Comparison of ENCODE assay signal across 21 cellular contexts in the genomic region with DNA sequence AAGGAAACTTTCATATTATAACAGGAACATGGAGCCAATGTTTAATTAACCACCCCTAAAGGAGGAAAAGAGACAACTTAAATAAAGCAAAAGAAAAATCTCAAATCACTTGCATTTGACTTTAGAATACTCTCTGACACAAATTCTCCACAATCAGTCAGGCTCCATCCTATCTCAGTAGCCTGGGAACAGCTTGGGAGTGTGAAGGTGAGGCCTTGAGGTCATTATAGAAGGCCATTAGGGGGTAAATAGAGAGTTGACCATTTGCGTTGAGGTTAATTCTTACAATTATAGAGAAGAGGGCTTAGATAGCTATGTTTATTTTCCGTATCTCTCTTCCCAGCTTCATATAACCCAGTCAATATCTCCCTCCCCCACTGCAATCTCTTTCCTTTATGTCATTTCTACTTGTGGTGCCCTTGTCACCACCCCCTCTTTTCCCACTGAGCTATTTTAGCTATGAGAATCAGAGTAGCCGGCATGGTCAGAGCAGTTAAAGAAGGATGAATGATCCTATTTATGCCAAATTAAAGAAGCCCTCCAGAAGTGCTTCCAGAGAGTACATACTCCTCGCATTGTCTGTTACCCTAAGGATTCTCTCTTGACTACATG.
DNase-seq lines count a peak whose midpoint lies in the region; ATAC-seq, FAIRE-seq and TF ChIP-seq lines count a peak whose summit lies in the region.
"Had no signal": no experiment of that assay in that cellular context is flagged by ENCODE, and none has a peak within 500 bp of the region (broad histone marks: within the 10 kb centered on the region; RNA-seq: fewer than 3 reads in every experiment).

No MANE protein-coding gene starts in this region.

- no peak overlapping the region for H2AFZ ChIP-seq in keratinocyte (ENCODE audit: control insufficient read depth, low read length)
- H2AFZ ChIP-seq: GM23248 had no signal

- DNase-seq in heart left ventricle, result peak in 1 of 5 donors; percentile 23
- DNase-seq in right atrium auricular region (ENCODE audit: low spot score), result no peak
- peak; percentile 62 for DNase-seq in NCI-H748 (lab: John Stamatoyannopoulos, UW; ENCODE audit: unreplicated experiment)
- no peak for DNase-seq in keratinocyte (ENCODE audit: low read depth, low spot score)
- DNase-seq in progenitor cell of endocrine pancreas (ENCODE audit: low spot score, unreplicated experiment), result no peak
- no peak for DNase-seq in coronary artery (ENCODE audit: low spot score)
- DNase-seq in HEK293T (ENCODE audit: extremely low spot score), result no peak
- no peak for DNase-seq in HAP-1 (ENCODE audit: low spot score in 2 of 2)
- DNase-seq: CD8-positive, alpha-beta T cell; DMS79 treated with DMSO at 0.1 percent for 48 hours; GM23248; HFFc6; MM.1S; NCI-H1092 treated with DMSO at 0.1 percent for 48 hours; NCI-H1930; NCI-H446 treated with DMSO at 0.1 percent for 48 hours; Peyer's patch; SHP77 treated with DMSO at 0.1 percent for 48 hours had no signal

- H3K9me3 Mint-ChIP-seq in progenitor cell of endocrine pancreas (ENCODE audit: low read depth), result peaks cover 4% of the 10 kb centered on the region
- H3K9me3 Mint-ChIP-seq: CD8-positive, alpha-beta T cell; HFFc6 had no signal

- in situ Hi-C loops in HAP-1 (cut with MboI; ENCODE audit: low sequenced_read_pairs), result no loop called here

- ATAC-seq in heart left ventricle, result peak; percentile 42 to 88 (median 76)
- ATAC-seq: CD8-positive, alpha-beta T cell; GM12878; HepG2 had no signal

- H3K9ac ChIP-seq in keratinocyte (ENCODE audit: control insufficient read depth, extremely low read depth, insufficient read depth, low read length), result no peak overlapping the region
- H3K9ac ChIP-seq: GM23248 had no signal

- peak; percentile 20 for FAIRE-seq in keratinocyte (lab: Jason Lieb, UNC)
- FAIRE-seq: G401.6, GM12878, HepG2 had no signal

- H3K4me3 ChIP-seq in heart left ventricle (no peak overlapping the region), right atrium auricular region (no peak overlapping the region), keratinocyte (ENCODE audit: control insufficient read depth in 2 of 3, extremely low read depth in 1 of 3, insufficient read depth in 2 of 3, low read depth in 1 of 3, low read length in 3 of 3) (no peak overlapping the region), coronary artery (no peak overlapping the region), HAP-1 (no peak overlapping the region)
- H3K4me3 ChIP-seq: GM12878, GM23248, Peyer's patch had no signal

- H3K4me1 ChIP-seq in heart left ventricle (peaks cover 0 to 20% (median 10%) of the 10 kb centered on the region in 12 donors), right atrium auricular region (peaks cover 0 to 6% of the 10 kb centered on the region in 2 donors), keratinocyte (ENCODE audit: control insufficient read depth, extremely low read depth, insufficient read depth, low read length) (peaks cover 22% of the 10 kb centered on the region), HAP-1 (peaks cover 39% of the 10 kb centered on the region)
- H3K4me1 ChIP-seq: Peyer's patch had no signal

- TF ChIP-seq CTCF in heart left ventricle (IDR thresholded peaks at IDR 0.05), result no peak
- no peak for TF ChIP-seq CTCF in right atrium auricular region (IDR thresholded peaks at IDR 0.05)
- no peak for TF ChIP-seq CTCF in keratinocyte (optimal IDR thresholded peaks at IDR 0.05 in 1 of 3, IDR thresholded peaks at IDR 0.05 in 1 of 3, conservative IDR thresholded peaks at IDR 0.05 in 1 of 3; ENCODE audit: extremely low read depth in 1 of 3, insufficient read depth in 2 of 3, low read length in 3 of 3)
- TF ChIP-seq CTCF in progenitor cell of endocrine pancreas (IDR thresholded peaks at IDR 0.05; ENCODE audit: unreplicated experiment), result no peak
- TF ChIP-seq CTCF in coronary artery (IDR thresholded peaks at IDR 0.05), result no peak

- H3K27me3 ChIP-seq in heart left ventricle, result no peaks in the 10 kb centered on the region
- no peaks in the 10 kb centered on the region for H3K27me3 ChIP-seq in right atrium auricular region
- H3K27me3 ChIP-seq in keratinocyte (ENCODE audit: control insufficient read depth, extremely low read depth, insufficient read depth, low read length), result no peaks in the 10 kb centered on the region
- no peaks in the 10 kb centered on the region for H3K27me3 ChIP-seq in HAP-1 (ENCODE audit: low read depth)
- H3K27me3 ChIP-seq: Peyer's patch had no signal

- peaks cover 61% of the 10 kb centered on the region for H3K4me1 Mint-ChIP-seq in progenitor cell of endocrine pancreas (ENCODE audit: low read depth)

- WGBS in heart left ventricle, 4 donors, result 41 to 55% (median 49%) methylated on average over 4 of the region's 4 CpGs

- H3K27ac ChIP-seq in heart left ventricle (peak overlapping the region in 5 of 12 donors; percentile 5 to 63 (median 40)), right atrium auricular region (no peak overlapping the region), keratinocyte (ENCODE audit: control insufficient read depth, insufficient read depth, low read length) (no peak overlapping the region), coronary artery (no peak overlapping the region)
- H3K27ac ChIP-seq: GM23248, Peyer's patch had no signal

- POLR2A ChIA-PET in HEK293T (lab: Yijun Ruan, JAX), result no interaction called here

- H3K4me2 ChIP-seq in keratinocyte (ENCODE audit: control insufficient read depth, extremely low read depth, insufficient read depth, low read depth, low read length), result no peak overlapping the region

- H3K9me3 ChIP-seq in heart left ventricle, result no peaks in the 10 kb centered on the region
- no peaks in the 10 kb centered on the region for H3K9me3 ChIP-seq in right atrium auricular region
- no peaks in the 10 kb centered on the region for H3K9me3 ChIP-seq in keratinocyte (ENCODE audit: control insufficient read depth, low read depth, low read length)
- H3K9me3 ChIP-seq in HAP-1, result no peaks in the 10 kb centered on the region
- H3K9me3 ChIP-seq: Peyer's patch had no signal

- no peaks in the 10 kb centered on the region for H3K9me1 ChIP-seq in keratinocyte (ENCODE audit: control insufficient read depth, extremely low read depth, insufficient read depth, low read length)

- dilution Hi-C loops in keratinocyte (cut with MboI; ENCODE audit: extremely low pct_ligation_motif_present, low sequenced_read_pairs), result no loop called here

- no peaks in the 10 kb centered on the region for H3K36me3 ChIP-seq in heart left ventricle
- no peaks in the 10 kb centered on the region for H3K36me3 ChIP-seq in right atrium auricular region
- no peaks in the 10 kb centered on the region for H3K36me3 ChIP-seq in keratinocyte (ENCODE audit: control insufficient read depth in 2 of 2, extremely low read depth in 1 of 2, insufficient read depth in 2 of 2, low read length in 2 of 2)
- H3K36me3 ChIP-seq in HAP-1 (replicated peaks), result no peaks in the 10 kb centered on the region
- H3K36me3 ChIP-seq: Peyer's patch had no signal

- no peaks in the 10 kb centered on the region for H3K27me3 Mint-ChIP-seq in progenitor cell of endocrine pancreas

- H3K79me2 ChIP-seq in keratinocyte (ENCODE audit: control insufficient read depth, insufficient read depth, low read length), result no peaks in the 10 kb centered on the region

- CTCF ChIA-PET in HEK293T (lab: Yijun Ruan, JAX), result no interaction called here

- H3K36me3 Mint-ChIP-seq in progenitor cell of endocrine pancreas (ENCODE audit: insufficient read depth), result peaks cover 1% of the 10 kb centered on the region
- H3K36me3 Mint-ChIP-seq: CD8-positive, alpha-beta T cell had no signal

- H3K4me3 Mint-ChIP-seq in progenitor cell of endocrine pancreas (ENCODE audit: low read depth), result no peak overlapping the region
- H3K4me3 Mint-ChIP-seq: CD8-positive, alpha-beta T cell; HFFc6 had no signal

- no peak for TF ChIP-seq POLR2A in heart left ventricle (IDR thresholded peaks at IDR 0.05)

- H3K27ac Mint-ChIP-seq in progenitor cell of endocrine pancreas, result peak overlapping the region; percentile 76
- H3K27ac Mint-ChIP-seq: CD8-positive, alpha-beta T cell; HFFc6 had no signal

- H4K20me1 ChIP-seq in keratinocyte (ENCODE audit: control insufficient read depth, extremely low read depth, insufficient read depth, low read length), result no peaks in the 10 kb centered on the region

- intact Hi-C loops in heart left ventricle (cut with DNase I), result no loop called here

TF ChIP-seq in HEK293T, 16 proteins besides CTCF, POLR2A, EP300 and RAD21:
- TF ChIP-seq L3MBTL2 (conservative IDR thresholded peaks at IDR 0.05), result no peak
- TF ChIP-seq ELF4 (IDR thresholded peaks at IDR 0.05), result no peak
- TF ChIP-seq TARDBP (IDR thresholded peaks at IDR 0.05), result no peak
- TF ChIP-seq ZNF384 (IDR thresholded peaks at IDR 0.05), result no peak
- no peak for TF ChIP-seq ARNT (IDR thresholded peaks at IDR 0.05)
- no peak for TF ChIP-seq FOXA1 (IDR thresholded peaks at IDR 0.05)
- TF ChIP-seq SUZ12 (IDR thresholded peaks at IDR 0.05), result no peak
- TF ChIP-seq LEF1 (IDR thresholded peaks at IDR 0.05; ENCODE audit: borderline replicate concordance), result no peak
- no peak for TF ChIP-seq BHLHE40 (IDR thresholded peaks at IDR 0.05; ENCODE audit: borderline replicate concordance)
- TF ChIP-seq CTBP1 (IDR thresholded peaks at IDR 0.05; ENCODE audit: borderline replicate concordance), result no peak
- TF ChIP-seq, protein P1, sequence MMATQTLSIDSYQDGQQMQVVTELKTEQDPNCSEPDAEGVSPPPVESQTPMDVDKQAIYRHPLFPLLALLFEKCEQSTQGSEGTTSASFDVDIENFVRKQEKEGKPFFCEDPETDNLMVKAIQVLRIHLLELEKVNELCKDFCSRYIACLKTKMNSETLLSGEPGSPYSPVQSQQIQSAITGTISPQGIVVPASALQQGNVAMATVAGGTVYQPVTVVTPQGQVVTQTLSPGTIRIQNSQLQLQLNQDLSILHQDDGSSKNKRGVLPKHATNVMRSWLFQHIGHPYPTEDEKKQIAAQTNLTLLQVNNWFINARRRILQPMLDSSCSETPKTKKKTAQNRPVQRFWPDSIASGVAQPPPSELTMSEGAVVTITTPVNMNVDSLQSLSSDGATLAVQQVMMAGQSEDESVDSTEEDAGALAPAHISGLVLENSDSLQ (IDR thresholded peaks at IDR 0.05), result no peak
- no peak for TF ChIP-seq FOXM1 (IDR thresholded peaks at IDR 0.05; ENCODE audit: borderline replicate concordance)
- no peak for TF ChIP-seq HDGF (IDR thresholded peaks at IDR 0.05; ENCODE audit: borderline replicate concordance)
- TF ChIP-seq NFRKB (IDR thresholded peaks at IDR 0.05), result no peak
- TF ChIP-seq SP1 (IDR thresholded peaks at IDR 0.05), result no peak
